ENCODE assay signal across 18 cellular contexts in the genomic region with DNA sequence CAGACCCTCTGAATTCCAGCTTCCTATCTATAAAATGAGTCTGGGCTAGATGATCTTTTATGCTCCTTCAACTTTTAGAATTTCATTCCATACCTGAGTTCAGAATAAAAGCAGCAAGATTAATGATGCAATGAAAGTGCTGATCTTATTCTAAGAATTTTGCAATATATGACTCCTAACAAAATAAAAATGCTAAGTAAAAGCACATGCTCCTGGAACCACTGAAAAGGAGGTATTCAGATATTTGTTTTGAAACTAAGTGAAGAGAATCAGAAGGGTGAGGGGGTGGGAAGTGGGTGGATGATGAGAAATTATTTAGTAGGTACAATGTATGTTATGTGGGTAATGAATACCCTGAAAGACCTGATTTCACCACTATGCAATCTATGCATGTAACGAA.
A peak's percentile ranks its signal among the peaks of the same experiment; 100 is the strongest.
DNase-seq lines count a peak whose midpoint lies in the region; TF ChIP-seq lines count a peak whose summit lies in the region.
"Had no signal": no experiment of that assay in that cellular context is flagged by ENCODE, and none has a peak within 500 bp of the region (broad histone marks: within the 10 kb centered on the region; RNA-seq: fewer than 3 reads in every experiment).

No MANE protein-coding gene starts in this region.

- H3K36me3 ChIP-seq in GM23248 (ENCODE audit: low read depth) (no peaks in the 10 kb centered on the region), ascending aorta (no peaks in the 10 kb centered on the region), spleen (no peaks in the 10 kb centered on the region)

- DNase-seq in AG10803 (ENCODE audit: low read depth) (peak; percentile 58), GM23248 (peak; percentile 69), ascending aorta (ENCODE audit: low spot score in 2 of 2) (no peak), mesothelial cell of epicardium (ENCODE audit: low spot score in 2 of 2, unreplicated experiment in 2 of 2) (no peak), NCI-H2081 treated with DMSO at 0.1 percent for 48 hours (lab: John Stamatoyannopoulos, UW) (no peak), substantia nigra (lab: John Stamatoyannopoulos, UW) (no peak), spleen (no peak)
- DNase-seq: C1 segment of cervical spinal cord; CD8-positive, alpha-beta memory T cell; HFFc6; KG1; NCI-H1105 treated with DMSO at 0.1 percent for 48 hours; NCI-H1694; NCI-H2107; NCI-H510A treated with DMSO at 0.1 percent for 48 hours; NCI-H774; OCI-M1; Right ventricle myocardium superior had no signal

- H3K4me1 Mint-ChIP-seq in mesothelial cell of epicardium: peaks cover 19% of the 10 kb centered on the region

- H3K4me3 ChIP-seq in AG10803 (ENCODE audit: low read length) (no peak overlapping the region), GM23248 (no peak overlapping the region), ascending aorta (no peak overlapping the region), spleen (no peak overlapping the region)

- in situ Hi-C loops in GM23248 (cut with MboI): loop anchor here (10.0 kb wide), 1 partner anchor 316 kb away; no protein-coding TSS in a partner anchor

- 60 to 74% methylated on average over 1 of the region's 1 CpG for whole genome bisulfite sequencing in GM23248 (ENCODE audit: low coverage in 1 of 2, low lambda C conversion rate in 2 of 2, missing lambda C conversion rate in 2 of 2), 2 experiments
- 61 to 97% (median 83%) methylated on average over 1 of the region's 1 CpG for WGBS in spleen, 5 donors

- no peak for TF ChIP-seq POLR2A in spleen (IDR thresholded peaks at IDR 0.05)

- no peaks in the 10 kb centered on the region for H4K20me1 ChIP-seq in GM23248 (ENCODE audit: insufficient read depth)

- TF ChIP-seq CTCF in AG10803 (conservative IDR thresholded peaks at IDR 0.05; ENCODE audit: low read length): no peak
- no peak for TF ChIP-seq CTCF in ascending aorta (IDR thresholded peaks at IDR 0.05)
- TF ChIP-seq CTCF in mesothelial cell of epicardium (IDR thresholded peaks at IDR 0.05; ENCODE audit: unreplicated experiment): no peak
- TF ChIP-seq CTCF in spleen (IDR thresholded peaks at IDR 0.05 in 8 of 11, conservative IDR thresholded peaks at IDR 0.05 in 3 of 11): no peak

- H3K4me1 ChIP-seq in GM23248 (ENCODE audit: insufficient read depth) (peaks cover 53% of the 10 kb centered on the region), ascending aorta (peaks cover 11 to 70% of the 10 kb centered on the region in 2 donors), spleen (peaks cover 0 to 15% (median 7%) of the 10 kb centered on the region in 6 donors)

- H3K4me3 Mint-ChIP-seq in mesothelial cell of epicardium: no peak overlapping the region
- H3K4me3 Mint-ChIP-seq: CD8-positive, alpha-beta memory T cell; HFFc6 had no signal

- peaks cover 35% of the 10 kb centered on the region for H3F3A ChIP-seq in GM23248 (ENCODE audit: insufficient read depth)

- H3K27me3 ChIP-seq in GM23248 (replicated peaks; ENCODE audit: insufficient read depth) (no peaks in the 10 kb centered on the region), ascending aorta (no peaks in the 10 kb centered on the region), spleen (replicated peaks in 1 of 7) (no peaks in the 10 kb centered on the region)

- H3K9me3 ChIP-seq in GM23248 (ENCODE audit: low read depth) (no peaks in the 10 kb centered on the region), ascending aorta (no peaks in the 10 kb centered on the region), spleen (no peaks in the 10 kb centered on the region)

- H3K27ac ChIP-seq in GM23248: peak overlapping the region; percentile 25
- H3K27ac ChIP-seq in ascending aorta: peak overlapping the region; percentile 63 to 87
- H3K27ac ChIP-seq in substantia nigra (ENCODE audit: low read depth, low read length, poor library complexity, severe bottlenecking): no peak overlapping the region
- no peak overlapping the region for H3K27ac ChIP-seq in spleen

- intact Hi-C loops in ascending aorta (cut with DNase I): loop anchor here (10.0 kb wide), 1 partner anchor 166 kb away; no protein-coding TSS in a partner anchor
- intact Hi-C loops in spleen (cut with DNase I; ENCODE audit: low total_unique reads): loop anchor here (10.0 kb wide), 1 partner anchor 46 kb away; no protein-coding TSS in a partner anchor

- H3K27ac Mint-ChIP-seq in mesothelial cell of epicardium: peak overlapping the region; percentile 21
- H3K27ac Mint-ChIP-seq: CD8-positive, alpha-beta memory T cell; HFFc6 had no signal

- no peaks in the 10 kb centered on the region for H3K36me3 Mint-ChIP-seq in mesothelial cell of epicardium

- no peak overlapping the region for H3K9ac ChIP-seq in GM23248

- peak overlapping the region; percentile 31 for H3K4me2 ChIP-seq in GM23248 (ENCODE audit: unreplicated experiment)

- no peaks in the 10 kb centered on the region for H3K9me3 Mint-ChIP-seq in mesothelial cell of epicardium
- H3K9me3 Mint-ChIP-seq: CD8-positive, alpha-beta memory T cell; HFFc6 had no signal

- no peaks in the 10 kb centered on the region for H3K27me3 Mint-ChIP-seq in mesothelial cell of epicardium (ENCODE audit: low read depth)

- no peak overlapping the region for H2AFZ ChIP-seq in GM23248

- H3K79me2 ChIP-seq in GM23248 (ENCODE audit: insufficient read depth): no peaks in the 10 kb centered on the region

- no peaks in the 10 kb centered on the region for H3K9me2 ChIP-seq in GM23248 (ENCODE audit: insufficient read depth)

Comparison
In these comparisons a context has a peak if more than half of its experiments do, and no peak if none do; other contexts are left out.
1. DNase-seq: peak in AG10803 (single experiment) and GM23248 (single experiment); none in ascending aorta (0 of 2), mesothelial cell of epicardium (0 of 2), NCI-H2081 treated with DMSO at 0.1 percent for 48 hours (single experiment), substantia nigra (0 of 49) and spleen (single experiment).
2. H3K27ac ChIP-seq: peak in GM23248 (single experiment) and ascending aorta (2 of 2); none in substantia nigra (single experiment) and spleen (0 of 8).